Comparison of ENCODE assay signal across 8 cellular contexts in genomic region chr17:16215002-16215272, GRCh38. TPM values are rescaled to one million over a fixed set of nuclear protein-coding genes. Genes with fewer than 3 reads are reported as not detected.
A peak's percentile ranks its signal among the peaks of the same experiment; 100 is the strongest.
DNase-seq lines count a peak whose midpoint lies in the region; ATAC-seq and TF ChIP-seq lines count a peak whose summit lies in the region.

No MANE protein-coding gene starts in this region.

- ATAC-seq in GM21390 (IDR thresholded peaks at IDR 0.05; ENCODE audit: unreplicated experiment) (peak; percentile 36), WTC11 (peak; percentile 46)

- TF ChIP-seq CTCF in HL-60 (IDR thresholded peaks at IDR 0.05; ENCODE audit: insufficient read depth, low read length) (no peak), WTC11 (IDR thresholded peaks at IDR 0.05) (no peak), endodermal cell (conservative IDR thresholded peaks at IDR 0.05) (no peak), tibial artery (IDR thresholded peaks at IDR 0.05) (no peak)

- H3K4me3 Mint-ChIP-seq in WTC11 (peak overlapping the region; percentile 92), endodermal cell (peak overlapping the region; percentile 97)

- peak overlapping the region; percentile 92 for H3K9ac ChIP-seq in endodermal cell (ENCODE audit: extremely low read depth, low read length, poor library complexity, severe bottlenecking)

- H3K27ac ChIP-seq in HL-60 (replicated peaks) (peak overlapping the region; percentile 99), endodermal cell (ENCODE audit: low read depth, low read length) (peak overlapping the region; percentile 93), tibial artery (peak overlapping the region; percentile 97 to 99)

- DNase-seq in EH (ENCODE audit: low read depth) (peak; percentile 40), HL-60 (ENCODE audit: low read depth in 1 of 2, low spot score in 1 of 2) (peak in 1 of 2 experiments; percentile 14), WTC11 (ENCODE audit: low spot score) (peak; percentile 67), endodermal cell (peak; percentile 90), mucosa of gallbladder (ENCODE audit: low spot score) (peak; percentile 18), tibial artery (peak; percentile 27 to 74), GDM1 (lab: John Stamatoyannopoulos, UW) (no peak)

- peak overlapping the region; percentile 64 for H3K4me3 ChIP-seq in HL-60 (replicated peaks; ENCODE audit: insufficient read depth, low read length)
- peak overlapping the region; percentile 92 for H3K4me3 ChIP-seq in endodermal cell (ENCODE audit: low read length)
- H3K4me3 ChIP-seq in tibial artery = peak overlapping the region; percentile 93 to 96

- no peaks in the 10 kb centered on the region for H3K36me3 Mint-ChIP-seq in WTC11
- H3K36me3 Mint-ChIP-seq in endodermal cell (ENCODE audit: low read depth) = peaks cover 2% of the 10 kb centered on the region

- H3K36me3 ChIP-seq in endodermal cell (ENCODE audit: control insufficient read depth, insufficient read depth, low read length) (peaks cover 4% of the 10 kb centered on the region), tibial artery (peaks cover 0 to 7% (median 0%) of the 10 kb centered on the region in 3 donors)

- H3K4me1 ChIP-seq in endodermal cell (ENCODE audit: control insufficient read depth, insufficient read depth, low read length) (no peaks in the 10 kb centered on the region), tibial artery (peaks cover 0 to 53% (median 24%) of the 10 kb centered on the region in 4 donors)

- H3K4me1 Mint-ChIP-seq in WTC11 (peaks cover 23% of the 10 kb centered on the region), endodermal cell (peaks cover 15% of the 10 kb centered on the region)

- H3K27me3 Mint-ChIP-seq in WTC11 (ENCODE audit: low read depth) (no peaks in the 10 kb centered on the region), endodermal cell (ENCODE audit: insufficient read depth) (no peaks in the 10 kb centered on the region)

- 0% methylated on average over 10 to 27 of the region's 27 CpGs for WGBS in endodermal cell (ENCODE audit: insufficient coverage in 1 of 2, insufficient read length in 1 of 2), 2 experiments

- H3K9me3 ChIP-seq in endodermal cell (ENCODE audit: control insufficient read depth, low read length) (no peaks in the 10 kb centered on the region), tibial artery (no peaks in the 10 kb centered on the region)

- intact Hi-C loops in tibial artery (cut with DNase I; ENCODE audit: low total_unique reads) = loop anchor here (5.0 kb wide), 1 partner anchor 72 kb away; no protein-coding TSS in a partner anchor

- CTCF ChIA-PET in WTC11 (lab: Charles Lee) = interaction anchor here (2.0 to 2.7 kb wide), 2 partner anchors 71 to 138 kb away, joined by 4 to 9 read pairs; partner anchors contain the start of gene CENPV

- POLR2A ChIA-PET in WTC11 (lab: Charles Lee) = interaction anchor here (1.1 to 2.2 kb wide), 2 partner anchors 15 to 166 kb away, joined by 4 to 7 read pairs; partner anchors contain the start of gene UBB

- no peaks in the 10 kb centered on the region for H3K9me3 Mint-ChIP-seq in WTC11
- no peaks in the 10 kb centered on the region for H3K9me3 Mint-ChIP-seq in endodermal cell

- no peak overlapping the region for H3K27ac Mint-ChIP-seq in WTC11
- H3K27ac Mint-ChIP-seq in endodermal cell = peak overlapping the region; percentile 90

- H3K27me3 ChIP-seq in HL-60 (ENCODE audit: insufficient read depth, poor library complexity, severe bottlenecking) (no peaks in the 10 kb centered on the region), endodermal cell (ENCODE audit: control insufficient read depth, insufficient read depth, low read length, poor library complexity, severe bottlenecking) (no peaks in the 10 kb centered on the region), tibial artery (no peaks in the 10 kb centered on the region)

TF ChIP-seq in WTC11, 78 proteins besides CTCF, POLR2A, EP300 and RAD21:
- TF ChIP-seq OVOL2 (CRISPR knock-in tag; IDR thresholded peaks at IDR 0.05; ENCODE audit: borderline replicate concordance) = no peak
- TF ChIP-seq, protein P1, sequence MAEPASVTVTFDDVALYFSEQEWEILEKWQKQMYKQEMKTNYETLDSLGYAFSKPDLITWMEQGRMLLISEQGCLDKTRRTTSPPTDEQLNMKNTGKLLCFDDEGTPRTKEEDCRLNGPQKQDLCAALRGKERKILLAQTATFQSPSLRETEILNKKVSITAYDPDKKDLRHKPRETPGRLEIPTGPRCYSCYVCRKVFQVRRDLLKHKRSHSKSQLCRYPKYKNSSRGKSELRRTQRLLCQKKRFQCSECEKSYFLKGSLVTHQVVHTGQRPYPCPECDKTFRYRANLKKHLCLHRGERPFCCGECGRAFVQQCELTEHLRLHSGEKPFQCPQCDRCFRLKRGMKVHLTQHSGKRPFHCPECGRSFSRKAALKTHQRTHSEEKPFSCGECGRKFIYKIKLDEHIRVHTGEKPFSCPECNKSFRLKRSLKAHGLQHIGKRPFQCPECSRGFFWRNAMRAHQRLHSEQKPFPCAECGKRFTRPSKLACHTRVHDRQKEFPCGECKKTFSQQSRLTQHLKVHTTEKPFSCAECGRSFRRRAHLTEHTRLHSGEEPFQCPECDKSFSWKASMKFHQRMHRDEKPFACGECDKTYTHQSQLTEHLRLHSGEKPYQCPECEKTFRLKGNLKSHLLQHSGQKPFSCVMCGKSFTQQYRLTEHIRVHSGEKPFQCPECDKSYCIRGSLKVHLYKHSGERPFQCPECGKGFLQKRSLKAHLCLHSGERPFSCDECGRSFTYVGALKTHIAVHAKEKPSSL (CRISPR knock-in tag; conservative IDR thresholded peaks at IDR 0.05) = no peak
- 0 out of 2 replicates have a peak, but pooled peaks have one; percentile 32 for TF ChIP-seq CREB1 (CRISPR knock-in tag; IDR thresholded peaks at IDR 0.05)
- no peak for TF ChIP-seq HMGA2 (CRISPR knock-in tag; IDR thresholded peaks at IDR 0.05)
- TF ChIP-seq, protein P2, sequence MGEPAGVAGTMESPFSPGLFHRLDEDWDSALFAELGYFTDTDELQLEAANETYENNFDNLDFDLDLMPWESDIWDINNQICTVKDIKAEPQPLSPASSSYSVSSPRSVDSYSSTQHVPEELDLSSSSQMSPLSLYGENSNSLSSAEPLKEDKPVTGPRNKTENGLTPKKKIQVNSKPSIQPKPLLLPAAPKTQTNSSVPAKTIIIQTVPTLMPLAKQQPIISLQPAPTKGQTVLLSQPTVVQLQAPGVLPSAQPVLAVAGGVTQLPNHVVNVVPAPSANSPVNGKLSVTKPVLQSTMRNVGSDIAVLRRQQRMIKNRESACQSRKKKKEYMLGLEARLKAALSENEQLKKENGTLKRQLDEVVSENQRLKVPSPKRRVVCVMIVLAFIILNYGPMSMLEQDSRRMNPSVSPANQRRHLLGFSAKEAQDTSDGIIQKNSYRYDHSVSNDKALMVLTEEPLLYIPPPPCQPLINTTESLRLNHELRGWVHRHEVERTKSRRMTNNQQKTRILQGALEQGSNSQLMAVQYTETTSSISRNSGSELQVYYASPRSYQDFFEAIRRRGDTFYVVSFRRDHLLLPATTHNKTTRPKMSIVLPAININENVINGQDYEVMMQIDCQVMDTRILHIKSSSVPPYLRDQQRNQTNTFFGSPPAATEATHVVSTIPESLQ (CRISPR knock-in tag; IDR thresholded peaks at IDR 0.05) = no peak
- TF ChIP-seq NR1H2 (CRISPR knock-in tag; IDR thresholded peaks at IDR 0.05) = 0 out of 2 replicates have a peak, but pooled peaks have one; percentile 61
- TF ChIP-seq, protein P3, sequence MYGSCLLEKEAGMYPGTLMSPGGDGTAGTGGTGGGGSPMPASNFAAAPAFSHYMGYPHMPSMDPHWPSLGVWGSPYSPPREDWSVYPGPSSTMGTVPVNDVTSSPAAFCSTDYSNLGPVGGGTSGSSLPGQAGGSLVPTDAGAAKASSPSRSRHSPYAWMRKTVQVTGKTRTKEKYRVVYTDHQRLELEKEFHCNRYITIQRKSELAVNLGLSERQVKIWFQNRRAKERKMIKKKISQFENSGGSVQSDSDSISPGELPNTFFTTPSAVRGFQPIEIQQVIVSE (CRISPR knock-in tag; IDR thresholded peaks at IDR 0.05; ENCODE audit: borderline replicate concordance) = no peak
- TF ChIP-seq ZBTB21 (CRISPR knock-in tag; IDR thresholded peaks at IDR 0.05; ENCODE audit: borderline replicate concordance) = no peak

RNA-seq across cellular contexts. Expression of gene NCOR1, which starts 0.4 kb away (rescaled TPM):
- total RNA-seq in WTC11 (2021) (107 to 124 TPM (median 116 TPM) in 3 replicates), endodermal cell (100 to 1,000 TPM; 112 to 141 TPM), mucosa of gallbladder (139 TPM)
- polyA plus RNA-seq in endodermal cell (2013, experiment 1 of 2) = 84.3 TPM
- 72.4 TPM for polyA plus RNA-seq in endodermal cell (2013, experiment 2 of 2)

RNA-seq across cellular contexts. Expression of gene PIGL, which starts 2.1 kb away (rescaled TPM):
- total RNA-seq in WTC11 (2021) (24.5 to 44.1 TPM (median 28.1 TPM) in 3 replicates), endodermal cell (10 to 100 TPM; 41.1 to 57.0 TPM), mucosa of gallbladder (23.5 TPM)
- 43.8 TPM for polyA plus RNA-seq in endodermal cell (2013, experiment 1 of 2)
- 35.3 TPM for polyA plus RNA-seq in endodermal cell (2013, experiment 2 of 2)
